In the genomic region with DNA sequence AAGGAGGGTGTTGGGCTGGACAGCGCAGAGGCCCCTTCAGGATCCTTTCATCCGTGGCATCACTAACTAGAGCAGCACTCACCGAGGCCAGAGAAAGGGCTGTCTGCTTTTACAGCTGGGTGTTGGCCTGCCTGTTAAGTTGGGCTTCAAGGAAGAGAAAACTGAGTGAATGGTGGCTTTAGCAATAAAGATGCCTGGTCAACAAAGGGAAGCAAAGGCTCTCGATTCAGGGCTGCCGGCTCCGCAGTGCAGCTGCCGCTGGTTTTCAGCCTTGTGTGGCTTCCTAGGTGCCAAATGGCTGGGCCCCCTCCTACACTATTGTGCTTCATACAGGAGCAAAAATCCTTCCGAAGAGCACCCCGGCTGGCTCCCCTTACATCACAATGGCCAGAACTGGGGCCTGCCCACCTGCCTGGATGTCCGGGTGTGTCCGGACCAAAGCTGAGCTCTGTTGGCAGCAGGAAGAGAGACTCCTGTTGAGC, we compare ENCODE assay signal across 11 cellular contexts.
"Had no signal": no experiment of that assay in that cellular context is flagged by ENCODE, and none has a peak within 500 bp of the region (broad histone marks: within the 10 kb centered on the region; RNA-seq: fewer than 3 reads in every experiment).

No MANE protein-coding gene starts in this region.

- ATAC-seq: activated naive CD8-positive, alpha-beta T cell treated with anti-CD3 and anti-CD28 coated beads, Interleukin-2, amount 50 U/mL, for 24 hours; stimulated activated effector memory CD8-positive, alpha-beta T cell treated with anti-CD3 and anti-CD28 coated beads, Interleukin-12 subunit alpha, Interleukin-12 subunit beta, amount 100 ng/mL, for 72 hours had no signal

- H3K4me3 Mint-ChIP-seq: activated CD4-positive, alpha-beta memory T cell treated with anti-CD3 and anti-CD28 coated beads, Interleukin-2, amount 10 ng/mL, durations not matched to agents 7 days and 5 days; activated naive CD8-positive, alpha-beta T cell treated with anti-CD3 and anti-CD28 coated beads, Interleukin-2, amount 50 U/mL, for 24 hours; activated T-cell treated with anti-CD3 and anti-CD28 coated beads, Interleukin-2, amount 50 U/mL, for 72 hours; stimulated activated effector memory CD8-positive, alpha-beta T cell treated with anti-CD3 and anti-CD28 coated beads, Interleukin-12 subunit alpha, Interleukin-12 subunit beta, amount 100 ng/mL, for 72 hours; type B pancreatic cell had no signal

- H3K36me3 ChIP-seq: ascending aorta, heart left ventricle, neutrophil had no signal

- H3K4me1 Mint-ChIP-seq: activated CD4-positive, alpha-beta memory T cell treated with anti-CD3 and anti-CD28 coated beads, Interleukin-2, amount 10 ng/mL, durations not matched to agents 7 days and 5 days; activated naive CD8-positive, alpha-beta T cell treated with anti-CD3 and anti-CD28 coated beads, Interleukin-2, amount 50 U/mL, for 24 hours had no signal

- H3K27ac ChIP-seq: ascending aorta, heart left ventricle, neutrophil had no signal

- H3K4me3 ChIP-seq: ascending aorta, heart left ventricle, smooth muscle cell had no signal

- H3K27ac Mint-ChIP-seq: activated CD4-positive, alpha-beta memory T cell treated with anti-CD3 and anti-CD28 coated beads, Interleukin-2, amount 10 ng/mL, durations not matched to agents 7 days and 5 days; activated naive CD8-positive, alpha-beta T cell treated with anti-CD3 and anti-CD28 coated beads, Interleukin-2, amount 50 U/mL, for 24 hours; activated T-cell treated with anti-CD3 and anti-CD28 coated beads, Interleukin-2, amount 50 U/mL, for 72 hours; stimulated activated effector memory CD8-positive, alpha-beta T cell treated with anti-CD3 and anti-CD28 coated beads, Interleukin-12 subunit alpha, Interleukin-12 subunit beta, amount 100 ng/mL, for 72 hours; type B pancreatic cell had no signal

- H3K27me3 ChIP-seq: ascending aorta, neutrophil had no signal

- H3K4me1 ChIP-seq: ascending aorta had no signal

- DNase-seq: activated CD4-positive, alpha-beta memory T cell treated with anti-CD3 and anti-CD28 coated beads, Interleukin-2, amount 10 ng/mL, durations not matched to agents 7 days and 5 days; activated CD8-positive, alpha-beta memory T cell treated with anti-CD3 and anti-CD28 coated beads, Interleukin-2, amount 50 U/mL, for 4 hours; activated naive CD8-positive, alpha-beta T cell treated with anti-CD3 and anti-CD28 coated beads, Interleukin-2, amount 50 U/mL, for 24 hours; activated T-cell treated with anti-CD3 and anti-CD28 coated beads, Interleukin-2, amount 50 U/mL, for 72 hours; heart left ventricle; islet precursor cell had no signal

- H3K9me3 Mint-ChIP-seq: activated CD4-positive, alpha-beta memory T cell treated with anti-CD3 and anti-CD28 coated beads, Interleukin-2, amount 10 ng/mL, durations not matched to agents 7 days and 5 days; activated naive CD8-positive, alpha-beta T cell treated with anti-CD3 and anti-CD28 coated beads, Interleukin-2, amount 50 U/mL, for 24 hours; activated T-cell treated with anti-CD3 and anti-CD28 coated beads, Interleukin-2, amount 50 U/mL, for 72 hours; stimulated activated effector memory CD8-positive, alpha-beta T cell treated with anti-CD3 and anti-CD28 coated beads, Interleukin-12 subunit alpha, Interleukin-12 subunit beta, amount 100 ng/mL, for 72 hours; type B pancreatic cell had no signal

- H3K36me3 Mint-ChIP-seq: stimulated activated effector memory CD8-positive, alpha-beta T cell treated with anti-CD3 and anti-CD28 coated beads, Interleukin-12 subunit alpha, Interleukin-12 subunit beta, amount 100 ng/mL, for 72 hours; type B pancreatic cell had no signal

- H3K9me3 ChIP-seq: ascending aorta, heart left ventricle, neutrophil had no signal
